1 cellular context compared by ENCODE assay signal in genomic region chr5:73450041-73450598, GRCh38.
TF ChIP-seq lines count a peak whose summit lies in the region.

No MANE protein-coding gene starts in this region.

TF ChIP-seq in H1, 55 proteins besides CTCF, POLR2A, EP300 and RAD21:
- TF ChIP-seq GABPA (IDR thresholded peaks at IDR 0.05; ENCODE audit: borderline replicate concordance, insufficient read depth, low read length) (no peak), KDM5A (IDR thresholded peaks at IDR 0.05; ENCODE audit: low read length) (no peak), TAF1 (IDR thresholded peaks at IDR 0.05; ENCODE audit: low read depth, low read length) (no peak), RNF2 (IDR thresholded peaks at IDR 0.05; ENCODE audit: borderline replicate concordance, low read depth, low read length, missing control alignments, poor library complexity, severe bottlenecking) (no peak), CBX8 (IDR thresholded peaks at IDR 0.05; ENCODE audit: borderline replicate concordance, low read depth, low read length) (0 out of 2 replicates have a peak, but pooled peaks have one; percentile 53), BCL11A (IDR thresholded peaks at IDR 0.05; ENCODE audit: low read depth in 2 of 2, low read length in 2 of 2) (no peak), SP1 (IDR thresholded peaks at IDR 0.05; ENCODE audit: low read depth, low read length) (0 out of 2 replicates have a peak, but pooled peaks have one; percentile 7)
